In genomic region chr10:83153714-83154113, GRCh38 we compare ENCODE assay signal across 24 cellular contexts.
"Had no signal": no experiment of that assay in that cellular context is flagged by ENCODE, and none has a peak within 500 bp of the region (broad histone marks: within the 10 kb centered on the region; RNA-seq: fewer than 3 reads in every experiment).

No MANE protein-coding gene starts in this region.

- H3K36me3 ChIP-seq: brain microvascular endothelial cell had no signal

- H3K36me3 Mint-ChIP-seq: activated naive CD4-positive, alpha-beta T cell treated with anti-CD3 and anti-CD28 coated beads, Interleukin-2, amount 50 U/mL, for 24 hours; T-cell had no signal

- H3K4me1 Mint-ChIP-seq: activated naive CD4-positive, alpha-beta T cell treated with anti-CD3 and anti-CD28 coated beads, Interleukin-2, amount 50 U/mL, for 24 hours; T-cell had no signal

- H3K27ac Mint-ChIP-seq: activated CD8-positive, alpha-beta T cell treated with anti-CD3 and anti-CD28 coated beads, Interleukin-2, amount 10 ng/mL, durations not matched to agents 7 days and 5 days; activated naive CD4-positive, alpha-beta T cell treated with anti-CD3 and anti-CD28 coated beads, Interleukin-2, amount 50 U/mL, for 24 hours; T-cell had no signal

- H3K9me3 Mint-ChIP-seq: activated naive CD4-positive, alpha-beta T cell treated with anti-CD3 and anti-CD28 coated beads, Interleukin-2, amount 50 U/mL, for 24 hours had no signal

- DNase-seq: activated CD4-positive, alpha-beta T cell treated with anti-CD3 and anti-CD28 coated beads for 48 hours; activated CD4-positive, alpha-beta T cell treated with anti-CD3 and anti-CD28 coated beads, Interleukin-2, amount 50 U/mL, for 4 hours; activated CD4-positive, CD25-positive, alpha-beta regulatory T cell treated with anti-CD3 and anti-CD28 coated beads, Interleukin-2, amount 50 U/mL, for 72 hours; activated CD8-positive, alpha-beta memory T cell treated with anti-CD3 and anti-CD28 coated beads, Interleukin-2, amount 50 U/mL, for 48 hours; activated CD8-positive, alpha-beta T cell treated with anti-CD3 and anti-CD28 coated beads, Interleukin-2, amount 10 ng/mL, durations not matched to agents 7 days and 5 days; activated T-cell treated with anti-CD3 and anti-CD28 coated beads, Interleukin-2, amount 50 U/mL, for 1 hour; amygdala; brain microvascular endothelial cell; cerebellar nuclear complex; Kasumi-1; KBM-7; NCI-H1048; NCI-H1417; NCI-H1694; NCI-H2029; NCI-H345; NCI-H510A; NCI-H526 treated with DMSO at 0.1 percent for 48 hours; SIG-M5; T-cell; T-helper 2 cell; T1000 had no signal

- H3K27ac ChIP-seq: brain microvascular endothelial cell, VCaP had no signal

- ATAC-seq: activated CD8-positive, alpha-beta T cell treated with anti-CD3 and anti-CD28 coated beads, Interleukin-2, amount 10 ng/mL, durations not matched to agents 7 days and 5 days; T-cell had no signal

- H3K4me3 Mint-ChIP-seq: activated CD8-positive, alpha-beta T cell treated with anti-CD3 and anti-CD28 coated beads, Interleukin-2, amount 10 ng/mL, durations not matched to agents 7 days and 5 days; activated naive CD4-positive, alpha-beta T cell treated with anti-CD3 and anti-CD28 coated beads, Interleukin-2, amount 50 U/mL, for 24 hours; T-cell had no signal

- H3K27me3 Mint-ChIP-seq: activated naive CD4-positive, alpha-beta T cell treated with anti-CD3 and anti-CD28 coated beads, Interleukin-2, amount 50 U/mL, for 24 hours; T-cell had no signal

- H3K27me3 ChIP-seq: brain microvascular endothelial cell had no signal
